Comparison of ENCODE assay signal across 21 cellular contexts in genomic region chr9:98881836-98882568, GRCh38.
A peak's percentile ranks its signal among the peaks of the same experiment; 100 is the strongest.
DNase-seq lines count a peak whose midpoint lies in the region; ATAC-seq, FAIRE-seq and TF ChIP-seq lines count a peak whose summit lies in the region.
"Had no signal": no experiment of that assay in that cellular context is flagged by ENCODE, and none has a peak within 500 bp of the region (broad histone marks: within the 10 kb centered on the region; RNA-seq: fewer than 3 reads in every experiment).

No MANE protein-coding gene starts in this region.

- H3K27ac ChIP-seq in AG04450 (ENCODE audit: low read depth, low read length): no peak overlapping the region
- peak overlapping the region; percentile 38 for H3K27ac ChIP-seq in psoas muscle
- H3K27ac ChIP-seq: cardiac muscle cell, dorsolateral prefrontal cortex, vagina had no signal

- no peak for FAIRE-seq in urothelium cell line (lab: Jason Lieb, UNC)

- peak in 1 of 4 donors; percentile 33 for ATAC-seq in psoas muscle
- ATAC-seq: sciatic nerve; stimulated activated naive CD8-positive, alpha-beta T cell treated with anti-CD3 and anti-CD28 coated beads, Interleukin-15, Interleukin-2, amounts not matched to agents 100 U/mL and 50 U/mL, for 24 hours had no signal

- H3K9me3 ChIP-seq in AG04450 (ENCODE audit: control insufficient read depth, insufficient read depth, low read length) (no peaks in the 10 kb centered on the region), psoas muscle (no peaks in the 10 kb centered on the region)
- H3K9me3 ChIP-seq: vagina had no signal

- H3K4me3 ChIP-seq in AG04450 (ENCODE audit: low read depth, low read length): no peak overlapping the region
- H3K4me3 ChIP-seq in HFF-Myc (replicated peaks; ENCODE audit: low read depth, low read length): no peak overlapping the region
- no peak overlapping the region for H3K4me3 ChIP-seq in fibroblast of mammary gland (ENCODE audit: control insufficient read depth, low read depth, low read length)
- H3K4me3 ChIP-seq in psoas muscle: no peak overlapping the region
- H3K4me3 ChIP-seq: cardiac muscle cell, dorsolateral prefrontal cortex, lung, vagina had no signal

- H3K36me3 ChIP-seq in psoas muscle (ENCODE audit: insufficient read depth in 1 of 2, low read depth in 1 of 2): no peaks in the 10 kb centered on the region
- H3K36me3 ChIP-seq: cardiac muscle cell, vagina had no signal

- DNase-seq in AG04450 (ENCODE audit: low read depth, low spot score): no peak
- DNase-seq in HFF-Myc (ENCODE audit: extremely low read depth, low read depth): no peak
- peak; percentile 75 for DNase-seq in fibroblast of mammary gland (ENCODE audit: low read depth)
- no peak for DNase-seq in psoas muscle
- DNase-seq in DMS53 (lab: John Stamatoyannopoulos, UW): no peak
- no peak for DNase-seq in mucosa of gallbladder (ENCODE audit: low spot score)
- DNase-seq in GF-D8 (lab: John Stamatoyannopoulos, UW): no peak
- DNase-seq in urothelium cell line (ENCODE audit: low spot score): no peak
- DNase-seq: activated CD4-positive, alpha-beta T cell treated with anti-CD3 and anti-CD28 coated beads, Interleukin-2, amount 50 U/mL, for 1 hour; activated gamma-delta T cell treated with Interleukin-2 at 50 U/mL for 16 hours; activated T-cell treated with anti-CD3 and anti-CD28 coated beads for 4 hours; DND-41; dorsolateral prefrontal cortex; NCI-H2029; stimulated activated CD4-positive, alpha-beta T cell treated with anti-CD3 and anti-CD28 coated beads, Interleukin-2, amount 100 ng/mL, for 24 hours; stimulated activated naive CD8-positive, alpha-beta T cell treated with anti-CD3 and anti-CD28 coated beads, Interleukin-15, Interleukin-2, amounts not matched to agents 100 U/mL and 50 U/mL, for 24 hours; T-helper 1 cell had no signal

- CTCF ChIA-PET in AG04450 (lab: Charles Lee): interaction anchor here (1.5 kb wide), 1 partner anchor 10 kb away, joined by 3 read pairs; no protein-coding TSS in a partner anchor

- 61 to 75% (median 64%) methylated on average over 8 of the region's 8 CpGs for WGBS in psoas muscle, 3 donors

- TF ChIP-seq CTCF in AG04450 (IDR thresholded peaks at IDR 0.05; ENCODE audit: low read depth, low read length): 0 out of 2 replicates have a peak, but pooled peaks have one; percentile 4
- peak; percentile 1 for TF ChIP-seq CTCF in HFF-Myc (IDR thresholded peaks at IDR 0.05; ENCODE audit: low read depth, low read length, missing control alignments)
- TF ChIP-seq CTCF in fibroblast of mammary gland (conservative IDR thresholded peaks at IDR 0.05; ENCODE audit: control insufficient read depth, insufficient read depth, low read depth, low read length): peak; percentile 25
- TF ChIP-seq CTCF in psoas muscle (IDR thresholded peaks at IDR 0.05): no peak

- H3K4me1 ChIP-seq in psoas muscle: no peaks in the 10 kb centered on the region

- intact Hi-C loops in psoas muscle (cut with DNase I): no loop called here

- H3K27me3 ChIP-seq in AG04450 (ENCODE audit: control insufficient read depth, insufficient read depth, low read length) (peaks cover 22% of the 10 kb centered on the region), psoas muscle (ENCODE audit: insufficient read depth in 3 of 3, low read length in 2 of 3) (peaks cover 0 to 10% (median 2%) of the 10 kb centered on the region in 3 donors)
- H3K27me3 ChIP-seq: cardiac muscle cell, vagina had no signal

- POLR2A ChIA-PET in AG04450 (lab: Yijun Ruan, JAX): no interaction called here
